14 cellular contexts compared by ENCODE assay signal in genomic region chr3:43632269-43632733, GRCh38. TPM values are rescaled to one million over a fixed set of nuclear protein-coding genes. Genes with fewer than 3 reads are reported as not detected.
DNase-seq lines count a peak whose midpoint lies in the region; ATAC-seq and TF ChIP-seq lines count a peak whose summit lies in the region.
"Had no signal": no experiment of that assay in that cellular context is flagged by ENCODE, and none has a peak within 500 bp of the region (broad histone marks: within the 10 kb centered on the region; RNA-seq: fewer than 3 reads in every experiment).

No MANE protein-coding gene starts in this region.

- no peak for TF ChIP-seq CTCF in PC-3 (conservative IDR thresholded peaks at IDR 0.05; ENCODE audit: low read depth, low read length)
- no peak for TF ChIP-seq CTCF in epithelial cell of esophagus (IDR thresholded peaks at IDR 0.05; ENCODE audit: insufficient read depth, low read depth, low read length, missing control alignments)
- TF ChIP-seq CTCF in osteoblast (IDR thresholded peaks at IDR 0.05; ENCODE audit: extremely low read depth, low read depth, low read length), result no peak

- H3K9me3 ChIP-seq in PC-3 (ENCODE audit: low read length), result no peaks in the 10 kb centered on the region; the same call in 1 of the 2 replicates
- no peaks in the 10 kb centered on the region for H3K9me3 ChIP-seq in osteoblast (ENCODE audit: low read depth, low read length)
- H3K9me3 ChIP-seq: tibial artery had no signal

- H3K27ac ChIP-seq in PC-3 (ENCODE audit: low read length) (peak overlapping the region; percentile 88), osteoblast (ENCODE audit: low read depth, low read length) (peak overlapping the region; percentile 27)
- H3K27ac ChIP-seq: tibial artery had no signal

- no peaks in the 10 kb centered on the region for H3K9me2 ChIP-seq in PC-3 (replicated peaks; ENCODE audit: low read length)

- H3K79me2 ChIP-seq in PC-3 (ENCODE audit: low read length) (no peaks in the 10 kb centered on the region), osteoblast (ENCODE audit: insufficient read depth, low read length) (no peaks in the 10 kb centered on the region)

- H3K4me3 ChIP-seq in PC-3 (ENCODE audit: low read length), result no peak overlapping the region
- no peak overlapping the region for H3K4me3 ChIP-seq in epithelial cell of esophagus (ENCODE audit: low read length)
- no peak overlapping the region for H3K4me3 ChIP-seq in osteoblast (ENCODE audit: insufficient read depth, low read length)
- H3K4me3 ChIP-seq: tibial artery had no signal

- H3K4me1 ChIP-seq in PC-3 (ENCODE audit: insufficient read depth, low read length) (peaks cover 24% of the 10 kb centered on the region), osteoblast (ENCODE audit: insufficient read depth, low read length) (peaks cover 19% of the 10 kb centered on the region)

- CTCF ChIA-PET in PC-3 (lab: Charles Lee), result interaction anchor here (0.6 to 1.3 kb wide), 3 partner anchors 10 to 117 kb away, joined by 3 to 5 read pairs (median 4); partner anchors contain the start of gene ANO10

- H3K4me2 ChIP-seq in PC-3 (ENCODE audit: low read length) (peak overlapping the region; percentile 50), osteoblast (ENCODE audit: insufficient read depth, low read length) (peak overlapping the region; percentile 11)

- no peak overlapping the region; the same call in 1 of the 2 replicates for H3K9ac ChIP-seq in PC-3 (ENCODE audit: low read length)

- no TSS peak for BruUV-seq in PC-3 (replicated peaks; lab: Mats Ljungman, UMichigan)

- H3K36me3 ChIP-seq in PC-3 (ENCODE audit: low read depth, low read length) (no peaks in the 10 kb centered on the region), osteoblast (ENCODE audit: insufficient read depth, low read length) (no peaks in the 10 kb centered on the region)
- H3K36me3 ChIP-seq: tibial artery had no signal

- H2AFZ ChIP-seq in PC-3 (ENCODE audit: low read length) (no peak overlapping the region), osteoblast (ENCODE audit: low read length) (no peak overlapping the region)

- H3K27me3 ChIP-seq in PC-3 (ENCODE audit: low read length), result no peaks in the 10 kb centered on the region
- no peaks in the 10 kb centered on the region for H3K27me3 ChIP-seq in osteoblast (ENCODE audit: insufficient read depth, low read length)
- H3K27me3 ChIP-seq: tibial artery had no signal

- intact Hi-C loops in PC-3 (cut with micrococcal nuclease), result loop anchor here (1.0 to 2.0 kb wide), 2 partner anchors 10 to 58 kb away; partner anchors contain the start of genes ABHD5 and ANO10

- ATAC-seq in PC-3 (peak; percentile 99), GM18861 (IDR thresholded peaks at IDR 0.05; ENCODE audit: unreplicated experiment) (no peak), HG03280 (IDR thresholded peaks at IDR 0.05; ENCODE audit: unreplicated experiment) (no peak)
- ATAC-seq: activated T-helper 17 cell treated with anti-CD3 and anti-CD28 coated beads, Interleukin-2, amount 50 U/mL, for 72 hours; Right ventricle myocardium inferior had no signal

- POLR2A ChIA-PET in PC-3 (lab: Charles Lee; ENCODE audit: unreplicated experiment), result interaction anchor here (0.5 to 1.0 kb wide), 3 partner anchors 11 to 72 kb away, joined by 4 to 12 read pairs (median 4); partner anchors contain the start of gene ANO10

- H4K20me1 ChIP-seq in PC-3 (ENCODE audit: low read length) (no peaks in the 10 kb centered on the region), osteoblast (ENCODE audit: insufficient read depth, low read length) (no peaks in the 10 kb centered on the region)

- peak; percentile 43 for DNase-seq in ELF-1 (ENCODE audit: low read depth, low spot score)
- peak; percentile 98 for DNase-seq in PC-3
- peak; percentile 85 for DNase-seq in epithelial cell of esophagus (ENCODE audit: low read depth)
- peak; percentile 71 for DNase-seq in osteoblast (ENCODE audit: insufficient read length, low spot score, missing footprints)
- no peak for DNase-seq in NCI-H2227 treated with DMSO at 0.1 percent for 48 hours (lab: John Stamatoyannopoulos, UW)
- no peak for DNase-seq in HT-29 (ENCODE audit: low spot score)
- DNase-seq: activated CD4-positive, CD25-positive, alpha-beta regulatory T cell; DMS153; NCI-H2081; tibial artery had no signal

- peaks cover 7% of the 10 kb centered on the region for H3F3A ChIP-seq in PC-3 (ENCODE audit: low read length, unreplicated experiment)

RNA-seq across cellular contexts. Expression of gene ANO10, which starts 10.5 kb away (rescaled TPM):
- total RNA-seq in PC-3 (2014; rRNA removed) (23.7 and 28.3 TPM in 2 replicates), osteoblast (55.7 and 56.9 TPM in 2 replicates)
- total RNA-seq in HT-29 (2014; rRNA removed; shearing (Covaris generic)), result 3.5 and 4.0 TPM in 2 replicates

RNA-seq across cellular contexts. Expression of gene ABHD5, which starts 58.4 kb away (rescaled TPM):
- total RNA-seq in PC-3 (2014; rRNA removed) (27.1 and 29.5 TPM in 2 replicates), osteoblast (37.6 and 45.1 TPM in 2 replicates)
- 4.6 and 11.3 TPM in 2 replicates for total RNA-seq in HT-29 (2014; rRNA removed; shearing (Covaris generic))

Comparison
In these comparisons a context has a peak if more than half of its experiments do, and no peak if none do; other contexts are left out.
1. DNase-seq: peak in ELF-1 (single experiment), PC-3 (single experiment), epithelial cell of esophagus (single experiment) and osteoblast (single experiment); none in NCI-H2227 treated with DMSO at 0.1 percent for 48 hours (single experiment) and HT-29 (single experiment).